1 cellular context compared by ENCODE assay signal in genomic region chr9:131236761-131237160, GRCh38.
TF ChIP-seq lines count a peak whose summit lies in the region.

No MANE protein-coding gene starts in this region.

TF ChIP-seq in HCT116, 20 proteins besides CTCF, POLR2A, EP300 and RAD21 (continued from another document):
- no peak for TF ChIP-seq ZBTB33 (IDR thresholded peaks at IDR 0.05; ENCODE audit: extremely low read depth, insufficient replicate concordance, low read length)
- no peak for TF ChIP-seq ATF3 (IDR thresholded peaks at IDR 0.05)
- no peak for TF ChIP-seq POLR2AphosphoS5 (IDR thresholded peaks at IDR 0.05; ENCODE audit: low read depth, low read length)
- no peak for TF ChIP-seq ZFX (IDR thresholded peaks at IDR 0.05)
- no peak for TF ChIP-seq TCF7L2 (IDR thresholded peaks at IDR 0.05; ENCODE audit: borderline replicate concordance, extremely low read depth, insufficient read depth, insufficient read length)
- no peak for TF ChIP-seq ZNF274 (IDR thresholded peaks at IDR 0.05; ENCODE audit: low read depth, low read length)
- TF ChIP-seq SIN3A (IDR thresholded peaks at IDR 0.05; ENCODE audit: low read depth) = no peak
- no peak for TF ChIP-seq CEBPB (IDR thresholded peaks at IDR 0.05; ENCODE audit: low read depth)
- no peak for TF ChIP-seq ELF1 (IDR thresholded peaks at IDR 0.05; ENCODE audit: borderline replicate concordance, low read depth)
